In the genomic region with DNA sequence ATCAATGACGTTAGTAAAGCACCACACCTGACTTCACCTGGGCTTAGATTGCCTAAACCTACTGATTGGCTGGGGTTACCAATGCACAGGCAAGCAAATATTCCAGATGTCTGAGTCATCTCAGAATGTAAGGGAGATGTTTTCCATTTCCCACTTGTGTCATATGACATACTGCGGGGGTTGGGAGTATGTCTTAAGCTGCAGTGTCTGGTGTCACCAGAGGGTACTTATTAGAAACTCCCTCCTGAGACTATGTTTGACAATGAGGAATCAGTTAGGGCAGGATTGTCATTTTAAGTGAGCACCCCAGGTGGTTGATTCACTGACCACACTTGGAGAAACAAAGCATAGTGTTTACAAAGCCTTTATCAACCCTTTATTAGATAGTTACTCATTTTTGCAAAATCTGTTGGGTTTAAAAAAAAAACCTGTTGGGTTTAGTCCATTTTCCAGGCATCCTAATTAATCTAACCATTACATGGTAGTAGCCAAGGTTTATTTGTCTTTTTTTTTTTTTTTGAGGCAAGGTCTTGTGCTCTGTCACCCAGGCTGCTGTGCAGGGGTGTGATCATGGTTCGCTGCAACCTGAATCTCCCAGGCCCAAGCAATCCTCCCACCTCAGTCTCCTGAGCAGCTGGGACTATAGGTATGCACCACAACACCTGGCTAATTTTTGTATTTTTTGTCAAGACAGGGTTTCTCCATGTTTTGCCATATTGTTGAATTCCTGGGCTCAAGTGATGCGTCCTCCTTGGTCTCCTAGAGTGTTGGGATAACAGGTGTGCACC, we compare ENCODE assay signal across 1 cellular context.
TF ChIP-seq lines count a peak whose summit lies in the region.

No MANE protein-coding gene starts in this region.

TF ChIP-seq in SK-N-SH, 30 proteins besides CTCF, POLR2A, EP300 and RAD21 (continued from another document):
- TF ChIP-seq, protein P1, sequence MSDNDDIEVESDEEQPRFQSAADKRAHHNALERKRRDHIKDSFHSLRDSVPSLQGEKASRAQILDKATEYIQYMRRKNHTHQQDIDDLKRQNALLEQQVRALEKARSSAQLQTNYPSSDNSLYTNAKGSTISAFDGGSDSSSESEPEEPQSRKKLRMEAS (IDR thresholded peaks at IDR 0.05; ENCODE audit: low read depth), result 0 out of 2 replicates have a peak, but pooled peaks have one; percentile 22
- no peak for TF ChIP-seq NRF1 (IDR thresholded peaks at IDR 0.05; ENCODE audit: low read depth, low read length)
- TF ChIP-seq FOXJ3 (CRISPR knock-in tag; IDR thresholded peaks at IDR 0.05), result no peak
- TF ChIP-seq EZH2phosphoT487 (IDR thresholded peaks at IDR 0.05; ENCODE audit: borderline replicate concordance, low read depth), result no peak
- TF ChIP-seq TCF12 (IDR thresholded peaks at IDR 0.05), result peak; percentile 92
- no peak for TF ChIP-seq TAF1 (IDR thresholded peaks at IDR 0.05; ENCODE audit: borderline replicate concordance, low read depth, low read length)
- no peak for TF ChIP-seq RCOR1 (IDR thresholded peaks at IDR 0.05; ENCODE audit: low read length)
- TF ChIP-seq RXRA (IDR thresholded peaks at IDR 0.05; ENCODE audit: borderline replicate concordance, low read depth), result no peak
- no peak for TF ChIP-seq SMC3 (IDR thresholded peaks at IDR 0.05; ENCODE audit: low read depth, low read length)
- peak; percentile 86; the same call in 1 of the 2 replicates for TF ChIP-seq FOSL2 (IDR thresholded peaks at IDR 0.05; ENCODE audit: borderline replicate concordance, low read depth)
